26 cellular contexts compared by ENCODE assay signal in the genomic region with DNA sequence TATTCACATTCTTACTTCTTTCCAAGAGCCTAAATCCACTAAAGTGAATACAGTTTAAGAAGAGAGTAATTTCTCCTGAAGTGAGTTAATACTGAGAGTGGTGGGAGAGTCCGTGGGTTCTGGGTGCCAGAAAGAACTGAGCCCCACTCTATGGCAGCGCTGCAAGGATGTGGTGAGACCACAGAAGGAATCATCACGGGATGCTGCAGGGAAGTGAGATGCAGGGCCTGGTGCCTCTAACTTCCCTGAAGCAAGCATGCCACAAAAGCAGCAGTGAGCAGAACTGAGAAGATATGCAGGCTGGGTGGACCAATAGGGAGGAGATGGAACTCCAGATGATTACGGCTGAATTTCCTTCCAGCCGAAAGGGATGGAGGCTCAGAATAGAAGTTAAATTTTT. TPM values are rescaled to one million over a fixed set of nuclear protein-coding genes. Genes with fewer than 3 reads are reported as not detected.
"Had no signal": no experiment of that assay in that cellular context is flagged by ENCODE, and none has a peak within 500 bp of the region (broad histone marks: within the 10 kb centered on the region; RNA-seq: fewer than 3 reads in every experiment).

No MANE protein-coding gene starts in this region.

- ATAC-seq: esophagus mucosa; foreskin keratinocyte; stimulated activated memory B cell treated with anti-CD40 and anti-IgM and Interleukin-4, amounts not matched to agents 10 μg/mL and 1 μg/mL and 100 μg/mL, for 72 hours; stimulated activated naive CD8-positive, alpha-beta T cell treated with anti-CD3 and anti-CD28 coated beads, Interleukin-15, amount 100 ng/mL, for 72 hours had no signal

- H3K27ac Mint-ChIP-seq: activated naive CD8-positive, alpha-beta T cell treated with anti-CD3 and anti-CD28 coated beads for 36 hours; brain; endodermal cell; nephron; stimulated activated memory B cell treated with anti-CD40 and anti-IgM and Interleukin-4, amounts not matched to agents 10 μg/mL and 1 μg/mL and 100 μg/mL, for 72 hours; stimulated activated naive CD8-positive, alpha-beta T cell treated with anti-CD3 and anti-CD28 coated beads, Interleukin-15, amount 100 ng/mL, for 72 hours; T-helper 1 cell treated with Interleukin-12 subunit alpha and Interleukin-12 subunit beta and Interleukin-4 antibody, amounts not matched to agents 30 μg/mL and 1 μg/mL, for 36 hours had no signal

- DNase-seq: activated CD4-positive, CD25-positive, alpha-beta regulatory T cell treated with anti-CD3 and anti-CD28 coated beads, Interleukin-2, amount 50 U/mL, for 72 hours; activated effector memory CD4-positive, alpha-beta T cell treated with Interleukin-2 at 50 U/mL for 16 hours; activated naive CD4-positive, alpha-beta T cell treated with Interleukin-2 at 50 U/mL for 16 hours; activated naive CD8-positive, alpha-beta T cell treated with anti-CD3 and anti-CD28 coated beads for 36 hours; cortex of kidney; endodermal cell; foreskin keratinocyte; glutamatergic neuron; left ventricle myocardium inferior; ovary; retina; sigmoid colon; small intestine; stimulated activated CD4-positive, alpha-beta T cell treated with anti-CD3 and anti-CD28 coated beads, Interleukin-4, amount 100 ng/mL, for 4 hours; stimulated activated CD8-positive, alpha-beta memory T cell treated with anti-CD3 and anti-CD28 coated beads, Interleukin-4, amount 100 ng/mL, for 48 hours; stimulated activated naive CD8-positive, alpha-beta T cell treated with anti-CD3 and anti-CD28 coated beads, Interleukin-15, amount 100 ng/mL, for 72 hours; T-helper 9 cell had no signal

- H3K9me3 Mint-ChIP-seq: activated naive CD8-positive, alpha-beta T cell treated with anti-CD3 and anti-CD28 coated beads for 36 hours; endodermal cell; nephron; stimulated activated naive CD8-positive, alpha-beta T cell treated with anti-CD3 and anti-CD28 coated beads, Interleukin-15, amount 100 ng/mL, for 72 hours; T-helper 1 cell treated with Interleukin-12 subunit alpha and Interleukin-12 subunit beta and Interleukin-4 antibody, amounts not matched to agents 30 μg/mL and 1 μg/mL, for 36 hours had no signal

- H3K36me3 Mint-ChIP-seq: activated naive CD8-positive, alpha-beta T cell treated with anti-CD3 and anti-CD28 coated beads for 36 hours; brain; stimulated activated memory B cell treated with anti-CD40 and anti-IgM and Interleukin-4, amounts not matched to agents 10 μg/mL and 1 μg/mL and 100 μg/mL, for 72 hours had no signal

RNA-seq across cellular contexts. Expression of a gene that starts 5.0 kb away (rescaled TPM):
- total RNA-seq: activated naive CD8-positive, alpha-beta T cell treated with anti-CD3 and anti-CD28 coated beads for 36 hours; ascending aorta; cardiac muscle cell; endodermal cell; foreskin keratinocyte; left ventricle myocardium inferior; ovary; prostate gland had no signal

RNA-seq across cellular contexts. Expression of a gene that starts 36.4 kb away (rescaled TPM):
- total RNA-seq: activated naive CD8-positive, alpha-beta T cell treated with anti-CD3 and anti-CD28 coated beads for 36 hours; ascending aorta; cardiac muscle cell; chondrocyte; endodermal cell; left ventricle myocardium inferior had no signal
